ENCODE assay signal across 27 cellular contexts in genomic region chr12:59873136-59873535, GRCh38.
"Had no signal": no experiment of that assay in that cellular context is flagged by ENCODE, and none has a peak within 500 bp of the region (broad histone marks: within the 10 kb centered on the region; RNA-seq: fewer than 3 reads in every experiment).

No MANE protein-coding gene starts in this region.

- H3K4me1 Mint-ChIP-seq: naive B cell; neural progenitor cell; stimulated activated naive CD8-positive, alpha-beta T cell treated with anti-CD3 and anti-CD28 coated beads, Interleukin-15, amount 100 ng/mL, for 72 hours had no signal

- H3K4me1 ChIP-seq: lower lobe of right lung, neural progenitor cell, prostate gland, right atrium auricular region, suprapubic skin, transverse colon, upper lobe of right lung, uterus had no signal

- H3K27ac ChIP-seq: epithelial cell of prostate, lower lobe of right lung, neural progenitor cell, prostate gland, right atrium auricular region, suprapubic skin, transverse colon, upper lobe of right lung, uterus had no signal

- H3K4me3 Mint-ChIP-seq: effector memory CD8-positive, alpha-beta T cell; memory B cell; naive B cell; natural killer cell treated with Interleukin-12 subunit alpha and Interleukin-12 subunit beta and Interleukin-15 and Interleukin-18, amount 100 ng/mL, for 72 hours; neural progenitor cell; stimulated activated naive CD8-positive, alpha-beta T cell treated with anti-CD3 and anti-CD28 coated beads, Interleukin-15, amount 100 ng/mL, for 72 hours had no signal

- ATAC-seq: effector memory CD8-positive, alpha-beta T cell; esophagus mucosa; left ventricle myocardium superior; lower lobe of right lung; mucosa of descending colon; natural killer cell treated with Interleukin-12 subunit alpha and Interleukin-12 subunit beta and Interleukin-15 and Interleukin-18, amount 100 ng/mL, for 72 hours; sciatic nerve; stimulated activated naive CD8-positive, alpha-beta T cell treated with anti-CD3 and anti-CD28 coated beads, Interleukin-15, amount 100 ng/mL, for 72 hours; upper lobe of right lung had no signal

- H3K27me3 ChIP-seq: neural progenitor cell, right atrium auricular region, suprapubic skin, transverse colon, upper lobe of right lung, uterus had no signal

- DNase-seq: cortex of kidney; effector memory CD8-positive, alpha-beta T cell; foreskin melanocyte; head of caudate nucleus; left ventricle myocardium superior; lower lobe of right lung; mucosa of descending colon; naive B cell; stimulated activated CD4-positive, alpha-beta T cell treated with anti-CD3 and anti-CD28 coated beads, Interleukin-12 subunit alpha, Interleukin-12 subunit beta, amount 100 ng/mL, for 4 hours; stimulated activated CD4-positive, alpha-beta T cell treated with anti-CD3 and anti-CD28 coated beads, Interleukin-1b, Interleukin-23, amount 100 ng/mL, for 48 hours; stimulated activated CD4-positive, alpha-beta T cell treated with anti-CD3 and anti-CD28 coated beads, Interleukin-4, amount 100 ng/mL, for 1 hour; stimulated activated CD8-positive, alpha-beta memory T cell treated with anti-CD3 and anti-CD28 coated beads, Interleukin-4, amount 100 ng/mL, for 48 hours; stimulated activated naive CD4-positive, alpha-beta T cell; stimulated activated naive CD8-positive, alpha-beta T cell treated with anti-CD3 and anti-CD28 coated beads, Interleukin-15, amount 100 ng/mL, for 72 hours; transverse colon; upper lobe of right lung; uterus had no signal

- H3K27ac Mint-ChIP-seq: effector memory CD8-positive, alpha-beta T cell; memory B cell; naive B cell; natural killer cell treated with Interleukin-12 subunit alpha and Interleukin-12 subunit beta and Interleukin-15 and Interleukin-18, amount 100 ng/mL, for 72 hours; neural progenitor cell; stimulated activated naive CD8-positive, alpha-beta T cell treated with anti-CD3 and anti-CD28 coated beads, Interleukin-15, amount 100 ng/mL, for 72 hours had no signal

- H3K36me3 Mint-ChIP-seq: memory B cell; naive B cell; natural killer cell treated with Interleukin-12 subunit alpha and Interleukin-12 subunit beta and Interleukin-15 and Interleukin-18, amount 100 ng/mL, for 72 hours; neural progenitor cell had no signal

- H3K27me3 Mint-ChIP-seq: memory B cell; naive B cell; natural killer cell treated with Interleukin-12 subunit alpha and Interleukin-12 subunit beta and Interleukin-15 and Interleukin-18, amount 100 ng/mL, for 72 hours; stimulated activated naive CD8-positive, alpha-beta T cell treated with anti-CD3 and anti-CD28 coated beads, Interleukin-15, amount 100 ng/mL, for 72 hours had no signal

- H3K9me3 Mint-ChIP-seq: neural progenitor cell had no signal

- H3K4me3 ChIP-seq: lower lobe of right lung, mucosa of descending colon, neural progenitor cell, prostate gland, right atrium auricular region, smooth muscle cell, suprapubic skin, transverse colon, upper lobe of right lung, uterus had no signal
